In the genomic region with DNA sequence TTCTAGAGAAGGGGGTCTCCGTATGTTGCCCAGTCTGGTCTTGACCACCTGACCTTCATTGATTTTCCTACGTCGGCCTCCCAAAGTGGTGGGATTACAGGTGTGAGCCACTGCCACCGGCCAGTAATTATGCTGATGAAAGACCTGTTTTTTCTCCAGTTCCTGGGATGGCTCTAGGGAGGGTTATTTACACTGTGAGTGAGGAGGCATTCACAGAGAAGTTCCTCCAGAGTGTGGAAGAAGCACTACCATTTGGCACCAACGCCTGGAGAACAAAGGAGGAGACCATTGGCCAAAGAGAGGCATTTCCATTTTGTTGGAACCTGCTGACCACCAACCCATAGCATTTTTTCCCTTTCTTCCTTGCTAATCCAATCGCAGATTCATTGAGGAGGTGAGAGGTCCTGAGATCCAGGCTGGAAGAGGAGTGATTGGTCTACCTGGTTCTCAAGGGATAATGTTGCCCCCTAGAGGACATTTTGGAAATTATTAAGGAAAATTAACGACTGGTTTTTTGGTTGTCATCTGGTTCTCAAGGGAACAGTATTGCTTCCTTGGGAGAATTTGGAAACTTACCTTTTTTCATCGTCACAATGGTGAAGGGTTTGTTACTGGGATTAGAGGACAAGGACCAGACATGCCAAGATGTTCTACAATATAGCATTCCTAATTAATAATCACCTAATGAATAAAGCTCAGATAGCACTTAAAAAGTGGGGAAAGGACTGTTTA, we compare ENCODE assay signal across 1 cellular context.
TF ChIP-seq lines count a peak whose summit lies in the region.

No MANE protein-coding gene starts in this region.

TF ChIP-seq in K562, 482 proteins besides CTCF, POLR2A, EP300 and RAD21 (continues in another document):
- TF ChIP-seq BRD4 (IDR thresholded peaks at IDR 0.05) (no peak), TEAD2 (tag; IDR thresholded peaks at IDR 0.05) (no peak), CC2D1A (IDR thresholded peaks at IDR 0.05) (peak; percentile 83), ATF1 (CRISPR knock-in tag; IDR thresholded peaks at IDR 0.05) (no peak), ATF1 (tag; IDR thresholded peaks at IDR 0.05) (no peak), SRF (CRISPR knock-in tag; IDR thresholded peaks at IDR 0.05) (no peak), BRF1 (IDR thresholded peaks at IDR 0.05; ENCODE audit: borderline replicate concordance, extremely low read depth, insufficient read length) (no peak), ZNF717 (CRISPR knock-in tag; IDR thresholded peaks at IDR 0.05) (no peak), ZNF431 (CRISPR knock-in tag; IDR thresholded peaks at IDR 0.05) (no peak), KLF6 (CRISPR knock-in tag; IDR thresholded peaks at IDR 0.05; ENCODE audit: borderline replicate concordance) (no peak), NCOA2 (IDR thresholded peaks at IDR 0.05; ENCODE audit: partially characterized antibody in 2 of 2) (no peak), BRD9 (IDR thresholded peaks at IDR 0.05; ENCODE audit: low read depth, partially characterized antibody) (no peak), ZNF436 (CRISPR knock-in tag; IDR thresholded peaks at IDR 0.05) (no peak), TCF7L2 (IDR thresholded peaks at IDR 0.05; ENCODE audit: low read depth, low read length) (no peak), MCM2 (IDR thresholded peaks at IDR 0.05; ENCODE audit: low read depth) (no peak), ZNF165 (CRISPR knock-in tag; IDR thresholded peaks at IDR 0.05; ENCODE audit: borderline replicate concordance) (no peak), NFATC3 (IDR thresholded peaks at IDR 0.05) (no peak), SRSF9 (IDR thresholded peaks at IDR 0.05; ENCODE audit: borderline replicate concordance, low read depth, low read length) (no peak), MCM7 (IDR thresholded peaks at IDR 0.05) (no peak), PYGO2 (tag; IDR thresholded peaks at IDR 0.05) (no peak), ARID1B (IDR thresholded peaks at IDR 0.05) (no peak), PHTF2 (CRISPR knock-in tag; IDR thresholded peaks at IDR 0.05) (no peak), NR3C1 (CRISPR knock-in tag; IDR thresholded peaks at IDR 0.05) (no peak), SMC3 (conservative IDR thresholded peaks at IDR 0.05; ENCODE audit: insufficient read depth, low read depth, low read length) (peak; percentile 61; the same call in 1 of the 2 replicates), SP1 (CRISPR knock-in tag; IDR thresholded peaks at IDR 0.05) (0 out of 2 replicates have a peak, but pooled peaks have one; percentile 29)
- TF ChIP-seq, protein P1, sequence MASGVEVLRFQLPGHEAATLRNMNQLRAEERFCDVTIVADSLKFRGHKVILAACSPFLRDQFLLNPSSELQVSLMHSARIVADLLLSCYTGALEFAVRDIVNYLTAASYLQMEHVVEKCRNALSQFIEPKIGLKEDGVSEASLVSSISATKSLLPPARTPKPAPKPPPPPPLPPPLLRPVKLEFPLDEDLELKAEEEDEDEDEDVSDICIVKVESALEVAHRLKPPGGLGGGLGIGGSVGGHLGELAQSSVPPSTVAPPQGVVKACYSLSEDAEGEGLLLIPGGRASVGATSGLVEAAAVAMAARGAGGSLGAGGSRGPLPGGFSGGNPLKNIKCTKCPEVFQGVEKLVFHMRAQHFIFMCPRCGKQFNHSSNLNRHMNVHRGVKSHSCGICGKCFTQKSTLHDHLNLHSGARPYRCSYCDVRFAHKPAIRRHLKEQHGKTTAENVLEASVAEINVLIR (CRISPR knock-in tag; IDR thresholded peaks at IDR 0.05), result no peak
- TF ChIP-seq, protein P2, sequence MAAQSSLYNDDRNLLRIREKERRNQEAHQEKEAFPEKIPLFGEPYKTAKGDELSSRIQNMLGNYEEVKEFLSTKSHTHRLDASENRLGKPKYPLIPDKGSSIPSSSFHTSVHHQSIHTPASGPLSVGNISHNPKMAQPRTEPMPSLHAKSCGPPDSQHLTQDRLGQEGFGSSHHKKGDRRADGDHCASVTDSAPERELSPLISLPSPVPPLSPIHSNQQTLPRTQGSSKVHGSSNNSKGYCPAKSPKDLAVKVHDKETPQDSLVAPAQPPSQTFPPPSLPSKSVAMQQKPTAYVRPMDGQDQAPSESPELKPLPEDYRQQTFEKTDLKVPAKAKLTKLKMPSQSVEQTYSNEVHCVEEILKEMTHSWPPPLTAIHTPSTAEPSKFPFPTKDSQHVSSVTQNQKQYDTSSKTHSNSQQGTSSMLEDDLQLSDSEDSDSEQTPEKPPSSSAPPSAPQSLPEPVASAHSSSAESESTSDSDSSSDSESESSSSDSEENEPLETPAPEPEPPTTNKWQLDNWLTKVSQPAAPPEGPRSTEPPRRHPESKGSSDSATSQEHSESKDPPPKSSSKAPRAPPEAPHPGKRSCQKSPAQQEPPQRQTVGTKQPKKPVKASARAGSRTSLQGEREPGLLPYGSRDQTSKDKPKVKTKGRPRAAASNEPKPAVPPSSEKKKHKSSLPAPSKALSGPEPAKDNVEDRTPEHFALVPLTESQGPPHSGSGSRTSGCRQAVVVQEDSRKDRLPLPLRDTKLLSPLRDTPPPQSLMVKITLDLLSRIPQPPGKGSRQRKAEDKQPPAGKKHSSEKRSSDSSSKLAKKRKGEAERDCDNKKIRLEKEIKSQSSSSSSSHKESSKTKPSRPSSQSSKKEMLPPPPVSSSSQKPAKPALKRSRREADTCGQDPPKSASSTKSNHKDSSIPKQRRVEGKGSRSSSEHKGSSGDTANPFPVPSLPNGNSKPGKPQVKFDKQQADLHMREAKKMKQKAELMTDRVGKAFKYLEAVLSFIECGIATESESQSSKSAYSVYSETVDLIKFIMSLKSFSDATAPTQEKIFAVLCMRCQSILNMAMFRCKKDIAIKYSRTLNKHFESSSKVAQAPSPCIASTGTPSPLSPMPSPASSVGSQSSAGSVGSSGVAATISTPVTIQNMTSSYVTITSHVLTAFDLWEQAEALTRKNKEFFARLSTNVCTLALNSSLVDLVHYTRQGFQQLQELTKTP (IDR thresholded peaks at IDR 0.05; ENCODE audit: low read depth in 1 of 2, partially characterized antibody in 2 of 2), result no peak
- TF ChIP-seq, protein P3, sequence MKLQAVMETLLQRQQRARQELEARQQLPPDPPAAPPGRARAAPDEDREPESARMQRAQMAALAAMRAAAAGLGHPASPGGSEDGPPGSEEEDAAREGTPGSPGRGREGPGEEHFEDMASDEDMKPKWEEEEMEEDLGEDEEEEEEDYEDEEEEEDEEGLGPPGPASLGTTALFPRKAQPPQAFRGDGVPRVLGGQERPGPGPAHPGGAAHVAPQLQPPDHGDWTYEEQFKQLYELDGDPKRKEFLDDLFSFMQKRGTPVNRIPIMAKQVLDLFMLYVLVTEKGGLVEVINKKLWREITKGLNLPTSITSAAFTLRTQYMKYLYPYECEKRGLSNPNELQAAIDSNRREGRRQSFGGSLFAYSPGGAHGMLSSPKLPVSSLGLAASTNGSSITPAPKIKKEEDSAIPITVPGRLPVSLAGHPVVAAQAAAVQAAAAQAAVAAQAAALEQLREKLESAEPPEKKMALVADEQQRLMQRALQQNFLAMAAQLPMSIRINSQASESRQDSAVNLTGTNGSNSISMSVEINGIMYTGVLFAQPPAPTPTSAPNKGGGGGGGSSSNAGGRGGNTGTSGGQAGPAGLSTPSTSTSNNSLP (IDR thresholded peaks at IDR 0.05; ENCODE audit: borderline replicate concordance, low read depth, low read length), result 0 out of 2 replicates have a peak, but pooled peaks have one; percentile 13
- TF ChIP-seq, protein P4, sequence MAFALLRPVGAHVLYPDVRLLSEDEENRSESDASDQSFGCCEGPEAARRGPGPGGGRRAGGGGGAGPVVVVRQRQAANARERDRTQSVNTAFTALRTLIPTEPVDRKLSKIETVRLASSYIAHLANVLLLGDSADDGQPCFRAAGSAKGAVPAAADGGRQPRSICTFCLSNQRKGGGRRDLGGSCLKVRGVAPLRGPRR (CRISPR knock-in tag; IDR thresholded peaks at IDR 0.05), result no peak
- TF ChIP-seq, protein P5, sequence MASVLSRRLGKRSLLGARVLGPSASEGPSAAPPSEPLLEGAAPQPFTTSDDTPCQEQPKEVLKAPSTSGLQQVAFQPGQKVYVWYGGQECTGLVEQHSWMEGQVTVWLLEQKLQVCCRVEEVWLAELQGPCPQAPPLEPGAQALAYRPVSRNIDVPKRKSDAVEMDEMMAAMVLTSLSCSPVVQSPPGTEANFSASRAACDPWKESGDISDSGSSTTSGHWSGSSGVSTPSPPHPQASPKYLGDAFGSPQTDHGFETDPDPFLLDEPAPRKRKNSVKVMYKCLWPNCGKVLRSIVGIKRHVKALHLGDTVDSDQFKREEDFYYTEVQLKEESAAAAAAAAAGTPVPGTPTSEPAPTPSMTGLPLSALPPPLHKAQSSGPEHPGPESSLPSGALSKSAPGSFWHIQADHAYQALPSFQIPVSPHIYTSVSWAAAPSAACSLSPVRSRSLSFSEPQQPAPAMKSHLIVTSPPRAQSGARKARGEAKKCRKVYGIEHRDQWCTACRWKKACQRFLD (CRISPR knock-in tag; IDR thresholded peaks at IDR 0.05), result no peak
- TF ChIP-seq, protein P6, sequence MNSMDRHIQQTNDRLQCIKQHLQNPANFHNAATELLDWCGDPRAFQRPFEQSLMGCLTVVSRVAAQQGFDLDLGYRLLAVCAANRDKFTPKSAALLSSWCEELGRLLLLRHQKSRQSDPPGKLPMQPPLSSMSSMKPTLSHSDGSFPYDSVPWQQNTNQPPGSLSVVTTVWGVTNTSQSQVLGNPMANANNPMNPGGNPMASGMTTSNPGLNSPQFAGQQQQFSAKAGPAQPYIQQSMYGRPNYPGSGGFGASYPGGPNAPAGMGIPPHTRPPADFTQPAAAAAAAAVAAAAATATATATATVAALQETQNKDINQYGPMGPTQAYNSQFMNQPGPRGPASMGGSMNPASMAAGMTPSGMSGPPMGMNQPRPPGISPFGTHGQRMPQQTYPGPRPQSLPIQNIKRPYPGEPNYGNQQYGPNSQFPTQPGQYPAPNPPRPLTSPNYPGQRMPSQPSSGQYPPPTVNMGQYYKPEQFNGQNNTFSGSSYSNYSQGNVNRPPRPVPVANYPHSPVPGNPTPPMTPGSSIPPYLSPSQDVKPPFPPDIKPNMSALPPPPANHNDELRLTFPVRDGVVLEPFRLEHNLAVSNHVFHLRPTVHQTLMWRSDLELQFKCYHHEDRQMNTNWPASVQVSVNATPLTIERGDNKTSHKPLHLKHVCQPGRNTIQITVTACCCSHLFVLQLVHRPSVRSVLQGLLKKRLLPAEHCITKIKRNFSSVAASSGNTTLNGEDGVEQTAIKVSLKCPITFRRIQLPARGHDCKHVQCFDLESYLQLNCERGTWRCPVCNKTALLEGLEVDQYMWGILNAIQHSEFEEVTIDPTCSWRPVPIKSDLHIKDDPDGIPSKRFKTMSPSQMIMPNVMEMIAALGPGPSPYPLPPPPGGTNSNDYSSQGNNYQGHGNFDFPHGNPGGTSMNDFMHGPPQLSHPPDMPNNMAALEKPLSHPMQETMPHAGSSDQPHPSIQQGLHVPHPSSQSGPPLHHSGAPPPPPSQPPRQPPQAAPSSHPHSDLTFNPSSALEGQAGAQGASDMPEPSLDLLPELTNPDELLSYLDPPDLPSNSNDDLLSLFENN (IDR thresholded peaks at IDR 0.05; ENCODE audit: low read depth in 2 of 2, low read length in 2 of 2), result no peak
- TF ChIP-seq, protein P7, sequence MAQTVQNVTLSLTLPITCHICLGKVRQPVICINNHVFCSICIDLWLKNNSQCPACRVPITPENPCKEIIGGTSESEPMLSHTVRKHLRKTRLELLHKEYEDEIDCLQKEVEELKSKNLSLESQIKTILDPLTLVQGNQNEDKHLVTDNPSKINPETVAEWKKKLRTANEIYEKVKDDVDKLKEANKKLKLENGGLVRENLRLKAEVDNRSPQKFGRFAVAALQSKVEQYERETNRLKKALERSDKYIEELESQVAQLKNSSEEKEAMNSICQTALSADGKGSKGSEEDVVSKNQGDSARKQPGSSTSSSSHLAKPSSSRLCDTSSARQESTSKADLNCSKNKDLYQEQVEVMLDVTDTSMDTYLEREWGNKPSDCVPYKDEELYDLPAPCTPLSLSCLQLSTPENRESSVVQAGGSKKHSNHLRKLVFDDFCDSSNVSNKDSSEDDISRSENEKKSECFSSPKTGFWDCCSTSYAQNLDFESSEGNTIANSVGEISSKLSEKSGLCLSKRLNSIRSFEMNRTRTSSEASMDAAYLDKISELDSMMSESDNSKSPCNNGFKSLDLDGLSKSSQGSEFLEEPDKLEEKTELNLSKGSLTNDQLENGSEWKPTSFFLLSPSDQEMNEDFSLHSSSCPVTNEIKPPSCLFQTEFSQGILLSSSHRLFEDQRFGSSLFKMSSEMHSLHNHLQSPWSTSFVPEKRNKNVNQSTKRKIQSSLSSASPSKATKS (CRISPR knock-in tag; IDR thresholded peaks at IDR 0.05), result no peak
- TF ChIP-seq, protein P8, sequence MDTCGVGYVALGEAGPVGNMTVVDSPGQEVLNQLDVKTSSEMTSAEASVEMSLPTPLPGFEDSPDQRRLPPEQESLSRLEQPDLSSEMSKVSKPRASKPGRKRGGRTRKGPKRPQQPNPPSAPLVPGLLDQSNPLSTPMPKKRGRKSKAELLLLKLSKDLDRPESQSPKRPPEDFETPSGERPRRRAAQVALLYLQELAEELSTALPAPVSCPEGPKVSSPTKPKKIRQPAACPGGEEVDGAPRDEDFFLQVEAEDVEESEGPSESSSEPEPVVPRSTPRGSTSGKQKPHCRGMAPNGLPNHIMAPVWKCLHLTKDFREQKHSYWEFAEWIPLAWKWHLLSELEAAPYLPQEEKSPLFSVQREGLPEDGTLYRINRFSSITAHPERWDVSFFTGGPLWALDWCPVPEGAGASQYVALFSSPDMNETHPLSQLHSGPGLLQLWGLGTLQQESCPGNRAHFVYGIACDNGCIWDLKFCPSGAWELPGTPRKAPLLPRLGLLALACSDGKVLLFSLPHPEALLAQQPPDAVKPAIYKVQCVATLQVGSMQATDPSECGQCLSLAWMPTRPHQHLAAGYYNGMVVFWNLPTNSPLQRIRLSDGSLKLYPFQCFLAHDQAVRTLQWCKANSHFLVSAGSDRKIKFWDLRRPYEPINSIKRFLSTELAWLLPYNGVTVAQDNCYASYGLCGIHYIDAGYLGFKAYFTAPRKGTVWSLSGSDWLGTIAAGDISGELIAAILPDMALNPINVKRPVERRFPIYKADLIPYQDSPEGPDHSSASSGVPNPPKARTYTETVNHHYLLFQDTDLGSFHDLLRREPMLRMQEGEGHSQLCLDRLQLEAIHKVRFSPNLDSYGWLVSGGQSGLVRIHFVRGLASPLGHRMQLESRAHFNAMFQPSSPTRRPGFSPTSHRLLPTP (IDR thresholded peaks at IDR 0.05; ENCODE audit: borderline replicate concordance, extremely low read depth, insufficient read length), result no peak
- TF ChIP-seq, protein P9, sequence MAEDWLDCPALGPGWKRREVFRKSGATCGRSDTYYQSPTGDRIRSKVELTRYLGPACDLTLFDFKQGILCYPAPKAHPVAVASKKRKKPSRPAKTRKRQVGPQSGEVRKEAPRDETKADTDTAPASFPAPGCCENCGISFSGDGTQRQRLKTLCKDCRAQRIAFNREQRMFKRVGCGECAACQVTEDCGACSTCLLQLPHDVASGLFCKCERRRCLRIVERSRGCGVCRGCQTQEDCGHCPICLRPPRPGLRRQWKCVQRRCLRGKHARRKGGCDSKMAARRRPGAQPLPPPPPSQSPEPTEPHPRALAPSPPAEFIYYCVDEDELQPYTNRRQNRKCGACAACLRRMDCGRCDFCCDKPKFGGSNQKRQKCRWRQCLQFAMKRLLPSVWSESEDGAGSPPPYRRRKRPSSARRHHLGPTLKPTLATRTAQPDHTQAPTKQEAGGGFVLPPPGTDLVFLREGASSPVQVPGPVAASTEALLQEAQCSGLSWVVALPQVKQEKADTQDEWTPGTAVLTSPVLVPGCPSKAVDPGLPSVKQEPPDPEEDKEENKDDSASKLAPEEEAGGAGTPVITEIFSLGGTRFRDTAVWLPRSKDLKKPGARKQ (CRISPR knock-in tag; IDR thresholded peaks at IDR 0.05), result no peak
- TF ChIP-seq, protein P10, sequence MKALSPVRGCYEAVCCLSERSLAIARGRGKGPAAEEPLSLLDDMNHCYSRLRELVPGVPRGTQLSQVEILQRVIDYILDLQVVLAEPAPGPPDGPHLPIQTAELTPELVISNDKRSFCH (CRISPR knock-in tag; IDR thresholded peaks at IDR 0.05), result no peak
- TF ChIP-seq, protein P10 (tag; IDR thresholded peaks at IDR 0.05), result no peak
